Comparison of ENCODE assay signal across 19 cellular contexts in genomic region chr9:114377046-114377445, GRCh38. TPM values are rescaled to one million over a fixed set of nuclear protein-coding genes. Genes with fewer than 3 reads are reported as not detected.
DNase-seq lines count a peak whose midpoint lies in the region; ATAC-seq and TF ChIP-seq lines count a peak whose summit lies in the region.
"Had no signal": no experiment of that assay in that cellular context is flagged by ENCODE, and none has a peak within 500 bp of the region (broad histone marks: within the 10 kb centered on the region; RNA-seq: fewer than 3 reads in every experiment).

No MANE protein-coding gene starts in this region.

- no peaks in the 10 kb centered on the region for H3K9me2 ChIP-seq in OCI-LY1 (ENCODE audit: low read depth, low read length)

- no peak overlapping the region for H3K4me2 ChIP-seq in OCI-LY1 (ENCODE audit: low read length)

- H3K27ac ChIP-seq in OCI-LY1 (ENCODE audit: low read depth, low read length, poor library complexity, severe bottlenecking) = peak overlapping the region; percentile 8

- H2AFZ ChIP-seq in OCI-LY1 (ENCODE audit: low read length) = no peak overlapping the region

- peaks cover 95% of the 10 kb centered on the region for H3K36me3 Mint-ChIP-seq in activated T-cell treated with anti-CD3 and anti-CD28 coated beads, Interleukin-2, amount 50 U/mL, for 24 hours (ENCODE audit: low read depth)
- H3K36me3 Mint-ChIP-seq in activated T-cell treated with anti-CD3 and anti-CD28 coated beads, Interleukin-2, amount 50 U/mL, for 4 hours (ENCODE audit: insufficient read depth) = peaks cover 53% of the 10 kb centered on the region
- peaks cover 90% of the 10 kb centered on the region for H3K36me3 Mint-ChIP-seq in central memory CD8-positive, alpha-beta T cell (ENCODE audit: insufficient read depth)
- peaks cover 61 to 75% of the 10 kb centered on the region in 2 donors for H3K36me3 Mint-ChIP-seq in stimulated activated naive B cell treated with anti-CD40 and anti-IgM and Interleukin-4, amounts not matched to agents 10 μg/mL and 1 μg/mL and 100 μg/mL, for 72 hours
- H3K36me3 Mint-ChIP-seq in MCF 10A (ENCODE audit: insufficient read depth, unreplicated experiment) = peaks cover 9% of the 10 kb centered on the region

- H4K20me1 ChIP-seq in OCI-LY1 (ENCODE audit: insufficient read depth, low read length) = no peaks in the 10 kb centered on the region

- TF ChIP-seq CTCF in OCI-LY1 (IDR thresholded peaks at IDR 0.05; ENCODE audit: low read length) (no peak), MCF 10A (IDR thresholded peaks at IDR 0.05; ENCODE audit: unreplicated experiment) (no peak)

- no TSS peak for BruUV-seq in MCF 10A (replicated peaks; lab: Mats Ljungman, UMichigan)

- no peaks in the 10 kb centered on the region for H3K79me2 ChIP-seq in OCI-LY1 (ENCODE audit: insufficient read depth, low read length)

- H3K4me1 Mint-ChIP-seq in activated T-cell treated with anti-CD3 and anti-CD28 coated beads, Interleukin-2, amount 50 U/mL, for 24 hours (ENCODE audit: low read depth) = peaks cover 89% of the 10 kb centered on the region
- H3K4me1 Mint-ChIP-seq in activated T-cell treated with anti-CD3 and anti-CD28 coated beads, Interleukin-2, amount 50 U/mL, for 4 hours (ENCODE audit: low read depth) = peaks cover 89% of the 10 kb centered on the region
- H3K4me1 Mint-ChIP-seq in central memory CD8-positive, alpha-beta T cell = peaks cover 73% of the 10 kb centered on the region
- peaks cover 55 to 91% of the 10 kb centered on the region in 2 donors for H3K4me1 Mint-ChIP-seq in stimulated activated naive B cell treated with anti-CD40 and anti-IgM and Interleukin-4, amounts not matched to agents 10 μg/mL and 1 μg/mL and 100 μg/mL, for 72 hours
- peaks cover 2% of the 10 kb centered on the region for H3K4me1 Mint-ChIP-seq in MCF 10A (ENCODE audit: insufficient read depth, unreplicated experiment)

- no peak for ATAC-seq in activated T-cell treated with anti-CD3 and anti-CD28 coated beads, Interleukin-2, amount 50 U/mL, for 4 hours
- no peak for ATAC-seq in central memory CD8-positive, alpha-beta T cell (replicated peaks; ENCODE audit: extremely low read depth, poor library complexity, severe bottlenecking)
- no peak for ATAC-seq in stimulated activated naive B cell treated with anti-CD40 and anti-IgM and Interleukin-4, amounts not matched to agents 10 μg/mL and 1 μg/mL and 100 μg/mL, for 72 hours (replicated peaks)
- ATAC-seq: HCT116 had no signal

- no peaks in the 10 kb centered on the region for H3K9me3 ChIP-seq in OCI-LY1 (ENCODE audit: low read length)
- H3K9me3 ChIP-seq: stomach had no signal

- DNase-seq in activated T-cell treated with anti-CD3 and anti-CD28 coated beads, Interleukin-2, amount 50 U/mL, for 24 hours = no peak
- no peak for DNase-seq in activated T-cell treated with anti-CD3 and anti-CD28 coated beads, Interleukin-2, amount 50 U/mL, for 4 hours
- no peak for DNase-seq in central memory CD8-positive, alpha-beta T cell (ENCODE audit: low spot score in 2 of 2)
- no peak for DNase-seq in stimulated activated naive B cell treated with anti-CD40 and anti-IgM and Interleukin-4, amounts not matched to agents 10 μg/mL and 1 μg/mL and 100 μg/mL, for 72 hours
- no peak for DNase-seq in MCF 10A (ENCODE audit: unreplicated experiment)
- no peak for DNase-seq in NCI-H2196 (lab: John Stamatoyannopoulos, UW; ENCODE audit: unreplicated experiment)
- no peak for DNase-seq in NCI-H526 treated with DMSO at 0.1 percent for 48 hours (lab: John Stamatoyannopoulos, UW)
- DNase-seq: ACHN; amygdala; COR-L47; hippocampal formation; Kasumi-1; kidney glomerular epithelial cell; mesendoderm; NK-92 treated with Interleukin-12 subunit alpha and Interleukin-12 subunit beta, amount 100 ng/mL, for 24 hours; stimulated activated CD4-positive, alpha-beta T cell treated with anti-CD3 and anti-CD28 coated beads, Interleukin-12 subunit alpha, Interleukin-12 subunit beta, amount 100 ng/mL, for 4 hours; stomach had no signal

- POLR2A ChIA-PET in MCF 10A (lab: Yijun Ruan, JAX) = no interaction called here

- H3F3A ChIP-seq in OCI-LY1 (ENCODE audit: insufficient read depth, low read length) = peaks cover 4% of the 10 kb centered on the region; the same call in 1 of the 2 replicates

- intact Hi-C loops in MCF 10A (cut with micrococcal nuclease) = no loop called here

- peak overlapping the region; percentile 89 for H3K27ac Mint-ChIP-seq in activated T-cell treated with anti-CD3 and anti-CD28 coated beads, Interleukin-2, amount 50 U/mL, for 24 hours
- peak overlapping the region; percentile 89 for H3K27ac Mint-ChIP-seq in central memory CD8-positive, alpha-beta T cell (ENCODE audit: low read depth)
- H3K27ac Mint-ChIP-seq in stimulated activated naive B cell treated with anti-CD40 and anti-IgM and Interleukin-4, amounts not matched to agents 10 μg/mL and 1 μg/mL and 100 μg/mL, for 72 hours = peak overlapping the region; percentile 81
- H3K27ac Mint-ChIP-seq in MCF 10A (ENCODE audit: low read depth, unreplicated experiment) = no peak overlapping the region

- H3K4me1 ChIP-seq in OCI-LY1 (ENCODE audit: insufficient read depth, low read length, severe bottlenecking) = peaks cover 39% of the 10 kb centered on the region

- CTCF ChIA-PET in MCF 10A (lab: Yijun Ruan, JAX) = interaction anchor here (0.7 to 1.6 kb wide), 3 partner anchors 10 to 129 kb away, joined by 3 to 4 read pairs (median 3); no protein-coding TSS in a partner anchor

- no peaks in the 10 kb centered on the region for H3K9me3 Mint-ChIP-seq in activated T-cell treated with anti-CD3 and anti-CD28 coated beads, Interleukin-2, amount 50 U/mL, for 24 hours
- H3K9me3 Mint-ChIP-seq in activated T-cell treated with anti-CD3 and anti-CD28 coated beads, Interleukin-2, amount 50 U/mL, for 4 hours = no peaks in the 10 kb centered on the region
- no peaks in the 10 kb centered on the region for H3K9me3 Mint-ChIP-seq in central memory CD8-positive, alpha-beta T cell
- no peaks in the 10 kb centered on the region for H3K9me3 Mint-ChIP-seq in stimulated activated naive B cell treated with anti-CD40 and anti-IgM and Interleukin-4, amounts not matched to agents 10 μg/mL and 1 μg/mL and 100 μg/mL, for 72 hours
- no peaks in the 10 kb centered on the region for H3K9me3 Mint-ChIP-seq in MCF 10A (ENCODE audit: unreplicated experiment)

- no peak overlapping the region for H3K4me3 ChIP-seq in OCI-LY1 (ENCODE audit: low read depth, low read length, poor library complexity, severe bottlenecking)
- H3K4me3 ChIP-seq: stomach had no signal

- no peaks in the 10 kb centered on the region for H3K27me3 ChIP-seq in OCI-LY1 (ENCODE audit: insufficient read depth, low read length)
- H3K27me3 ChIP-seq: stomach had no signal

- no peak overlapping the region for H3K4me3 Mint-ChIP-seq in activated T-cell treated with anti-CD3 and anti-CD28 coated beads, Interleukin-2, amount 50 U/mL, for 24 hours
- H3K4me3 Mint-ChIP-seq in activated T-cell treated with anti-CD3 and anti-CD28 coated beads, Interleukin-2, amount 50 U/mL, for 4 hours = no peak overlapping the region
- H3K4me3 Mint-ChIP-seq in central memory CD8-positive, alpha-beta T cell = peak overlapping the region; percentile 92
- no peak overlapping the region for H3K4me3 Mint-ChIP-seq in stimulated activated naive B cell treated with anti-CD40 and anti-IgM and Interleukin-4, amounts not matched to agents 10 μg/mL and 1 μg/mL and 100 μg/mL, for 72 hours
- no peak overlapping the region for H3K4me3 Mint-ChIP-seq in MCF 10A (ENCODE audit: unreplicated experiment)

- no peak overlapping the region for H3K9ac ChIP-seq in OCI-LY1 (ENCODE audit: low read length)

- no peaks in the 10 kb centered on the region for H3K27me3 Mint-ChIP-seq in activated T-cell treated with anti-CD3 and anti-CD28 coated beads, Interleukin-2, amount 50 U/mL, for 24 hours
- no peaks in the 10 kb centered on the region for H3K27me3 Mint-ChIP-seq in activated T-cell treated with anti-CD3 and anti-CD28 coated beads, Interleukin-2, amount 50 U/mL, for 4 hours (ENCODE audit: low read depth)
- no peaks in the 10 kb centered on the region for H3K27me3 Mint-ChIP-seq in central memory CD8-positive, alpha-beta T cell
- no peaks in the 10 kb centered on the region for H3K27me3 Mint-ChIP-seq in stimulated activated naive B cell treated with anti-CD40 and anti-IgM and Interleukin-4, amounts not matched to agents 10 μg/mL and 1 μg/mL and 100 μg/mL, for 72 hours
- no peaks in the 10 kb centered on the region for H3K27me3 Mint-ChIP-seq in MCF 10A (ENCODE audit: insufficient read depth, unreplicated experiment)

- peaks cover 64% of the 10 kb centered on the region for H3K36me3 ChIP-seq in OCI-LY1 (ENCODE audit: insufficient read depth, low read length)

RNA-seq across cellular contexts. Expression of gene AKNA, which starts 10.7 kb away (rescaled TPM):
- total RNA-seq in activated T-cell treated with anti-CD3 and anti-CD28 coated beads, Interleukin-2, amount 50 U/mL, for 4 hours = 10 to 100 TPM; 77.2 to 81.7 (median 80.6) TPM
- 10.7 and 10.9 TPM in 2 replicates for total RNA-seq in MCF 10A (2022)

RNA-seq across cellular contexts. Expression of gene ORM2, which starts 47.4 kb away (rescaled TPM):
- 1 to 10 TPM in 1 of 3 donors, under 1 TPM in 1, not detected in 1; 0.84 to 1.0 TPM for total RNA-seq in activated T-cell treated with anti-CD3 and anti-CD28 coated beads, Interleukin-2, amount 50 U/mL, for 4 hours
- not detected in 2 replicates for total RNA-seq in MCF 10A (2022)

RNA-seq across cellular contexts. Expression of gene ORM1, which starts 54.1 kb away (rescaled TPM):
- total RNA-seq in activated T-cell treated with anti-CD3 and anti-CD28 coated beads, Interleukin-2, amount 50 U/mL, for 4 hours = 1 to 10 TPM; 2.4 to 4.5 (median 3.5) TPM
- not detected in 2 replicates for total RNA-seq in MCF 10A (2022)
